23 cellular contexts compared by ENCODE assay signal in genomic region chr4:58313444-58313843, GRCh38.
"Had no signal": no experiment of that assay in that cellular context is flagged by ENCODE, and none has a peak within 500 bp of the region (broad histone marks: within the 10 kb centered on the region; RNA-seq: fewer than 3 reads in every experiment).

No MANE protein-coding gene starts in this region.

- H3K27me3 ChIP-seq: colonic mucosa, esophagus squamous epithelium, gastrocnemius medialis, heart right ventricle, left lung had no signal

- H3K27ac ChIP-seq: colonic mucosa, epithelial cell of prostate, esophagus squamous epithelium, gastrocnemius medialis, heart right ventricle, left lung, lower lobe of right lung had no signal

- H3K9me3 ChIP-seq: colonic mucosa, esophagus squamous epithelium, gastrocnemius medialis, heart right ventricle, left lung, lower lobe of right lung, mucosa of descending colon had no signal

- DNase-seq: colonic mucosa; cortex of kidney; effector CD8-positive, alpha-beta T cell; effector memory CD8-positive, alpha-beta T cell; endodermal cell; erythroblast; esophagus squamous epithelium; foreskin fibroblast; foreskin melanocyte; gastrocnemius medialis; glutamatergic neuron; head of caudate nucleus; heart right ventricle; hippocampal formation; left cardiac atrium; left lung; left ventricle myocardium superior; lower lobe of right lung; mesenchymal stem cell; mucosa of descending colon; naive B cell had no signal

- ATAC-seq: effector memory CD8-positive, alpha-beta T cell; esophagus mucosa; gastrocnemius medialis; heart right ventricle; left cardiac atrium; left lung; left ventricle myocardium superior; lower lobe of right lung; mucosa of descending colon had no signal

- H3K4me3 ChIP-seq: colonic mucosa, esophagus squamous epithelium, gastrocnemius medialis, heart right ventricle, left lung, lower lobe of right lung, mucosa of descending colon had no signal

- H3K4me1 ChIP-seq: colonic mucosa, esophagus squamous epithelium, gastrocnemius medialis, heart right ventricle, left lung, lower lobe of right lung had no signal

- H3K36me3 ChIP-seq: colonic mucosa, esophagus squamous epithelium, gastrocnemius medialis, heart right ventricle, left lung, lower lobe of right lung had no signal
